ENCODE assay signal across 9 cellular contexts in genomic region chr9:20119566-20119965, GRCh38.
"Had no signal": no experiment of that assay in that cellular context is flagged by ENCODE, and none has a peak within 500 bp of the region (broad histone marks: within the 10 kb centered on the region; RNA-seq: fewer than 3 reads in every experiment).

No MANE protein-coding gene starts in this region.

- DNase-seq: H9, HCEC 1CT, IMR-90, KG1 had no signal

- FAIRE-seq: H1, H54, HTR-8/SVneo, K562 had no signal

- H3K27ac Mint-ChIP-seq: GM23338, H9 had no signal

- H3K4me3 Mint-ChIP-seq: GM23338, H9 had no signal

- H3K4me1 Mint-ChIP-seq: GM23338, H9 had no signal

- ATAC-seq: GM23338, K562 had no signal

- H3K4me3 ChIP-seq: GM23338, K562 had no signal
